28 cellular contexts compared by ENCODE assay signal in genomic region chr4:148253748-148254147, GRCh38.
"Had no signal": no experiment of that assay in that cellular context is flagged by ENCODE, and none has a peak within 500 bp of the region (broad histone marks: within the 10 kb centered on the region; RNA-seq: fewer than 3 reads in every experiment).

No MANE protein-coding gene starts in this region.

- H3K4me3 ChIP-seq: colonic mucosa, gastrocnemius medialis, heart left ventricle, prostate gland, right atrium auricular region, sigmoid colon, spleen, testis, tibial artery had no signal

- H3K27ac ChIP-seq: colonic mucosa, epithelial cell of prostate, gastrocnemius medialis, heart left ventricle, parathyroid adenoma, prostate gland, right atrium auricular region, sigmoid colon, spleen, testis, tibial artery had no signal

- H3K36me3 Mint-ChIP-seq: immature natural killer cell; natural killer cell; stimulated activated memory B cell treated with anti-CD40 and anti-IgM and Interleukin-4, amounts not matched to agents 10 μg/mL and 1 μg/mL and 100 μg/mL, for 72 hours; type B pancreatic cell had no signal

- H3K36me3 ChIP-seq: colonic mucosa, gastrocnemius medialis, heart left ventricle, prostate gland, right atrium auricular region, sigmoid colon, spleen, tibial artery had no signal

- H3K27me3 ChIP-seq: colonic mucosa, gastrocnemius medialis, heart left ventricle, right atrium auricular region, sigmoid colon, spleen, testis, tibial artery had no signal

- H3K27me3 Mint-ChIP-seq: dendritic cell treated with granulocyte-macrophage colony-stimulating factor and Interleukin-4, amounts not matched to agents 40 ng/mL and 50 ng/mL, for 4 days; stimulated activated memory B cell treated with anti-CD40 and anti-IgM and Interleukin-4, amounts not matched to agents 10 μg/mL and 1 μg/mL and 100 μg/mL, for 72 hours; type B pancreatic cell had no signal

- H3K4me1 ChIP-seq: colonic mucosa, parathyroid adenoma, prostate gland, spleen, testis, tibial artery had no signal

- H3K27ac Mint-ChIP-seq: dendritic cell treated with granulocyte-macrophage colony-stimulating factor and Interleukin-4, amounts not matched to agents 40 ng/mL and 50 ng/mL, for 4 days; endodermal cell; immature natural killer cell; natural killer cell; stimulated activated memory B cell treated with anti-CD40 and anti-IgM and Interleukin-4, amounts not matched to agents 10 μg/mL and 1 μg/mL and 100 μg/mL, for 72 hours had no signal

- H3K79me2 ChIP-seq: parathyroid adenoma had no signal

- H3K9ac ChIP-seq: parathyroid adenoma had no signal

- ATAC-seq: esophagus mucosa; gastrocnemius medialis; heart left ventricle; natural killer cell; stimulated activated memory B cell treated with anti-CD40 and anti-IgM and Interleukin-4, amounts not matched to agents 10 μg/mL and 1 μg/mL and 100 μg/mL, for 72 hours; stimulated activated naive CD8-positive, alpha-beta T cell treated with anti-CD3 and anti-CD28 coated beads, Interleukin-15, Interleukin-2, amounts not matched to agents 100 U/mL and 50 U/mL, for 24 hours had no signal

- H3K4me1 Mint-ChIP-seq: immature natural killer cell; natural killer cell; stimulated activated memory B cell treated with anti-CD40 and anti-IgM and Interleukin-4, amounts not matched to agents 10 μg/mL and 1 μg/mL and 100 μg/mL, for 72 hours had no signal

- DNase-seq: colonic mucosa; effector CD8-positive, alpha-beta T cell; endodermal cell; foreskin fibroblast; gastrocnemius medialis; heart left ventricle; hypothalamus; immature natural killer cell; islet precursor cell; kidney glomerular epithelial cell; mammary epithelial cell; natural killer cell; occipital lobe; sigmoid colon; spleen; stimulated activated CD4-positive, alpha-beta T cell treated with anti-CD3 and anti-CD28 coated beads, Interleukin-4, amount 100 ng/mL, for 4 hours; stimulated activated naive CD8-positive, alpha-beta T cell treated with anti-CD3 and anti-CD28 coated beads, Interleukin-15, Interleukin-2, amounts not matched to agents 100 U/mL and 50 U/mL, for 24 hours; substantia nigra; testis; tibial artery had no signal

- H2AFZ ChIP-seq: parathyroid adenoma had no signal

- H3K9me3 ChIP-seq: colonic mucosa, gastrocnemius medialis, heart left ventricle, prostate gland, right atrium auricular region, sigmoid colon, spleen, testis, tibial artery had no signal

- H3K4me3 Mint-ChIP-seq: dendritic cell treated with granulocyte-macrophage colony-stimulating factor and Interleukin-4, amounts not matched to agents 40 ng/mL and 50 ng/mL, for 4 days; endodermal cell; immature natural killer cell; natural killer cell; stimulated activated memory B cell treated with anti-CD40 and anti-IgM and Interleukin-4, amounts not matched to agents 10 μg/mL and 1 μg/mL and 100 μg/mL, for 72 hours; type B pancreatic cell had no signal
